In genomic region chr2:9142551-9143263, GRCh38 we compare ENCODE assay signal across 1 cellular context.
TF ChIP-seq lines count a peak whose summit lies in the region.

No MANE protein-coding gene starts in this region.

TF ChIP-seq in HepG2, 621 proteins besides CTCF, POLR2A, EP300 and RAD21 (continued from another document and continues in another):
- TF ChIP-seq TGIF2 (CRISPR knock-in tag; IDR thresholded peaks at IDR 0.05) (0 out of 2 replicates have a peak, but pooled peaks have one; percentile 17), ZNF660 (CRISPR knock-in tag; IDR thresholded peaks at IDR 0.05; ENCODE audit: borderline replicate concordance, low read depth) (no peak), ZNF235 (CRISPR knock-in tag; IDR thresholded peaks at IDR 0.05; ENCODE audit: borderline replicate concordance) (no peak; the same call in 1 of the 2 replicates), ZNF362 (CRISPR knock-in tag; IDR thresholded peaks at IDR 0.05; ENCODE audit: borderline replicate concordance) (no peak; the same call in 1 of the 2 replicates), PTBP1 (IDR thresholded peaks at IDR 0.05; ENCODE audit: low read depth, low read length, poor library complexity, severe bottlenecking) (no peak), RNF2 (conservative IDR thresholded peaks at IDR 0.05; ENCODE audit: low read depth) (no peak), ZNF138 (CRISPR knock-in tag; IDR thresholded peaks at IDR 0.05; ENCODE audit: low read depth) (no peak), HOXA3 (CRISPR knock-in tag; IDR thresholded peaks at IDR 0.05) (peak; percentile 55; the same call in 1 of the 2 replicates), MAFG (CRISPR knock-in tag; IDR thresholded peaks at IDR 0.05) (no peak), NFKB2 (CRISPR knock-in tag; IDR thresholded peaks at IDR 0.05; ENCODE audit: borderline replicate concordance) (peak; percentile 71; the same call in 1 of the 2 replicates), PRDM10 (CRISPR knock-in tag; IDR thresholded peaks at IDR 0.05; ENCODE audit: low read depth) (no peak), FOXP1 (IDR thresholded peaks at IDR 0.05) (no peak), FOXP1 (CRISPR knock-in tag; IDR thresholded peaks at IDR 0.05) (no peak), HHEX (CRISPR knock-in tag; IDR thresholded peaks at IDR 0.05) (no peak), SIN3A (IDR thresholded peaks at IDR 0.05; ENCODE audit: borderline replicate concordance, low read depth, low read length) (peak; percentile 29; the same call in 1 of the 2 replicates), PHF8 (CRISPR knock-in tag; IDR thresholded peaks at IDR 0.05) (peak; percentile 58), SKI (IDR thresholded peaks at IDR 0.05; ENCODE audit: partially characterized antibody) (peak; percentile 6), MTF1 (CRISPR knock-in tag; IDR thresholded peaks at IDR 0.05) (no peak), KDM4B (CRISPR knock-in tag; IDR thresholded peaks at IDR 0.05) (peak; percentile 63; the same call in 1 of the 2 replicates), NFRKB (IDR thresholded peaks at IDR 0.05) (no peak), JUND (CRISPR knock-in tag; IDR thresholded peaks at IDR 0.05) (no peak), TOPORS (CRISPR knock-in tag; IDR thresholded peaks at IDR 0.05) (0 out of 2 replicates have a peak, but pooled peaks have one; percentile 52), MATR3 (CRISPR knock-in tag; IDR thresholded peaks at IDR 0.05) (no peak), ZNF598 (CRISPR knock-in tag; IDR thresholded peaks at IDR 0.05; ENCODE audit: borderline replicate concordance) (peak; percentile 27; the same call in 1 of the 2 replicates), NONO (IDR thresholded peaks at IDR 0.05) (no peak), NONO (CRISPR knock-in tag; conservative IDR thresholded peaks at IDR 0.05) (no peak), CCAR2 (optimal IDR thresholded peaks at IDR 0.05; ENCODE audit: low read depth, low read length) (no peak), ZNF782 (CRISPR knock-in tag; IDR thresholded peaks at IDR 0.05; ENCODE audit: borderline replicate concordance) (no peak), ZNF335 (CRISPR knock-in tag; IDR thresholded peaks at IDR 0.05) (0 out of 2 replicates have a peak, but pooled peaks have one; percentile 42), TBL1XR1 (IDR thresholded peaks at IDR 0.05; ENCODE audit: borderline replicate concordance, low read length, partially characterized antibody) (no peak), ZNF720 (CRISPR knock-in tag; IDR thresholded peaks at IDR 0.05) (no peak), ZNF605 (CRISPR knock-in tag; IDR thresholded peaks at IDR 0.05) (no peak), ZNF460 (CRISPR knock-in tag; IDR thresholded peaks at IDR 0.05; ENCODE audit: borderline replicate concordance) (no peak; the same call in 1 of the 2 replicates), PLRG1 (conservative IDR thresholded peaks at IDR 0.05) (no peak), NR2F2 (IDR thresholded peaks at IDR 0.05; ENCODE audit: borderline replicate concordance, low read depth) (no peak), ZNF772 (CRISPR knock-in tag; IDR thresholded peaks at IDR 0.05) (no peak; the same call in 1 of the 2 replicates), SMARCC2 (IDR thresholded peaks at IDR 0.05) (no peak), ZSCAN9 (CRISPR knock-in tag; IDR thresholded peaks at IDR 0.05; ENCODE audit: borderline replicate concordance) (peak; percentile 74; the same call in 1 of the 2 replicates), ZNF496 (CRISPR knock-in tag; IDR thresholded peaks at IDR 0.05; ENCODE audit: insufficient replicate concordance) (no peak), KLF15 (CRISPR knock-in tag; IDR thresholded peaks at IDR 0.05; ENCODE audit: borderline replicate concordance) (peak; percentile 71; the same call in 1 of the 2 replicates)
- TF ChIP-seq, protein P1, sequence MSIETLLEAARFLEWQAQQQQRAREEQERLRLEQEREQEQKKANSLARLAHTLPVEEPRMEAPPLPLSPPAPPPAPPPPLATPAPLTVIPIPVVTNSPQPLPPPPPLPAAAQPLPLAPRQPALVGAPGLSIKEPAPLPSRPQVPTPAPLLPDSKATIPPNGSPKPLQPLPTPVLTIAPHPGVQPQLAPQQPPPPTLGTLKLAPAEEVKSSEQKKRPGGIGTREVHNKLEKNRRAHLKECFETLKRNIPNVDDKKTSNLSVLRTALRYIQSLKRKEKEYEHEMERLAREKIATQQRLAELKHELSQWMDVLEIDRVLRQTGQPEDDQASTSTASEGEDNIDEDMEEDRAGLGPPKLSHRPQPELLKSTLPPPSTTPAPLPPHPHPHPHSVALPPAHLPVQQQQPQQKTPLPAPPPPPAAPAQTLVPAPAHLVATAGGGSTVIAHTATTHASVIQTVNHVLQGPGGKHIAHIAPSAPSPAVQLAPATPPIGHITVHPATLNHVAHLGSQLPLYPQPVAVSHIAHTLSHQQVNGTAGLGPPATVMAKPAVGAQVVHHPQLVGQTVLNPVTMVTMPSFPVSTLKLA (IDR thresholded peaks at IDR 0.05) = no peak
- TF ChIP-seq, protein P2, sequence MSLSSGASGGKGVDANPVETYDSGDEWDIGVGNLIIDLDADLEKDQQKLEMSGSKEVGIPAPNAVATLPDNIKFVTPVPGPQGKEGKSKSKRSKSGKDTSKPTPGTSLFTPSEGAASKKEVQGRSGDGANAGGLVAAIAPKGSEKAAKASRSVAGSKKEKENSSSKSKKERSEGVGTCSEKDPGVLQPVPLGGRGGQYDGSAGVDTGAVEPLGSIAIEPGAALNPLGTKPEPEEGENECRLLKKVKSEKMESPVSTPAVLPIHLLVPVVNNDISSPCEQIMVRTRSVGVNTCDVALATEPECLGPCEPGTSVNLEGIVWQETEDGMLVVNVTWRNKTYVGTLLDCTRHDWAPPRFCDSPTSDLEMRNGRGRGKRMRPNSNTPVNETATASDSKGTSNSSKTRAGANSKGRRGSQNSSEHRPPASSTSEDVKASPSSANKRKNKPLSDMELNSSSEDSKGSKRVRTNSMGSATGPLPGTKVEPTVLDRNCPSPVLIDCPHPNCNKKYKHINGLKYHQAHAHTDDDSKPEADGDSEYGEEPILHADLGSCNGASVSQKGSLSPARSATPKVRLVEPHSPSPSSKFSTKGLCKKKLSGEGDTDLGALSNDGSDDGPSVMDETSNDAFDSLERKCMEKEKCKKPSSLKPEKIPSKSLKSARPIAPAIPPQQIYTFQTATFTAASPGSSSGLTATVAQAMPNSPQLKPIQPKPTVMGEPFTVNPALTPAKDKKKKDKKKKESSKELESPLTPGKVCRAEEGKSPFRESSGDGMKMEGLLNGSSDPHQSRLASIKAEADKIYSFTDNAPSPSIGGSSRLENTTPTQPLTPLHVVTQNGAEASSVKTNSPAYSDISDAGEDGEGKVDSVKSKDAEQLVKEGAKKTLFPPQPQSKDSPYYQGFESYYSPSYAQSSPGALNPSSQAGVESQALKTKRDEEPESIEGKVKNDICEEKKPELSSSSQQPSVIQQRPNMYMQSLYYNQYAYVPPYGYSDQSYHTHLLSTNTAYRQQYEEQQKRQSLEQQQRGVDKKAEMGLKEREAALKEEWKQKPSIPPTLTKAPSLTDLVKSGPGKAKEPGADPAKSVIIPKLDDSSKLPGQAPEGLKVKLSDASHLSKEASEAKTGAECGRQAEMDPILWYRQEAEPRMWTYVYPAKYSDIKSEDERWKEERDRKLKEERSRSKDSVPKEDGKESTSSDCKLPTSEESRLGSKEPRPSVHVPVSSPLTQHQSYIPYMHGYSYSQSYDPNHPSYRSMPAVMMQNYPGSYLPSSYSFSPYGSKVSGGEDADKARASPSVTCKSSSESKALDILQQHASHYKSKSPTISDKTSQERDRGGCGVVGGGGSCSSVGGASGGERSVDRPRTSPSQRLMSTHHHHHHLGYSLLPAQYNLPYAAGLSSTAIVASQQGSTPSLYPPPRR (CRISPR knock-in tag; IDR thresholded peaks at IDR 0.05; ENCODE audit: borderline replicate concordance) = no peak
- TF ChIP-seq, protein P3, sequence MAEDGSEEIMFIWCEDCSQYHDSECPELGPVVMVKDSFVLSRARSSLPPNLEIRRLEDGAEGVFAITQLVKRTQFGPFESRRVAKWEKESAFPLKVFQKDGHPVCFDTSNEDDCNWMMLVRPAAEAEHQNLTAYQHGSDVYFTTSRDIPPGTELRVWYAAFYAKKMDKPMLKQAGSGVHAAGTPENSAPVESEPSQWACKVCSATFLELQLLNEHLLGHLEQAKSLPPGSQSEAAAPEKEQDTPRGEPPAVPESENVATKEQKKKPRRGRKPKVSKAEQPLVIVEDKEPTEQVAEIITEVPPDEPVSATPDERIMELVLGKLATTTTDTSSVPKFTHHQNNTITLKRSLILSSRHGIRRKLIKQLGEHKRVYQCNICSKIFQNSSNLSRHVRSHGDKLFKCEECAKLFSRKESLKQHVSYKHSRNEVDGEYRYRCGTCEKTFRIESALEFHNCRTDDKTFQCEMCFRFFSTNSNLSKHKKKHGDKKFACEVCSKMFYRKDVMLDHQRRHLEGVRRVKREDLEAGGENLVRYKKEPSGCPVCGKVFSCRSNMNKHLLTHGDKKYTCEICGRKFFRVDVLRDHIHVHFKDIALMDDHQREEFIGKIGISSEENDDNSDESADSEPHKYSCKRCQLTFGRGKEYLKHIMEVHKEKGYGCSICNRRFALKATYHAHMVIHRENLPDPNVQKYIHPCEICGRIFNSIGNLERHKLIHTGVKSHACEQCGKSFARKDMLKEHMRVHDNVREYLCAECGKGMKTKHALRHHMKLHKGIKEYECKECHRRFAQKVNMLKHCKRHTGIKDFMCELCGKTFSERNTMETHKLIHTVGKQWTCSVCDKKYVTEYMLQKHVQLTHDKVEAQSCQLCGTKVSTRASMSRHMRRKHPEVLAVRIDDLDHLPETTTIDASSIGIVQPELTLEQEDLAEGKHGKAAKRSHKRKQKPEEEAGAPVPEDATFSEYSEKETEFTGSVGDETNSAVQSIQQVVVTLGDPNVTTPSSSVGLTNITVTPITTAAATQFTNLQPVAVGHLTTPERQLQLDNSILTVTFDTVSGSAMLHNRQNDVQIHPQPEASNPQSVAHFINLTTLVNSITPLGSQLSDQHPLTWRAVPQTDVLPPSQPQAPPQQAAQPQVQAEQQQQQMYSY (CRISPR knock-in tag; IDR thresholded peaks at IDR 0.05) = no peak
- TF ChIP-seq, protein P4, sequence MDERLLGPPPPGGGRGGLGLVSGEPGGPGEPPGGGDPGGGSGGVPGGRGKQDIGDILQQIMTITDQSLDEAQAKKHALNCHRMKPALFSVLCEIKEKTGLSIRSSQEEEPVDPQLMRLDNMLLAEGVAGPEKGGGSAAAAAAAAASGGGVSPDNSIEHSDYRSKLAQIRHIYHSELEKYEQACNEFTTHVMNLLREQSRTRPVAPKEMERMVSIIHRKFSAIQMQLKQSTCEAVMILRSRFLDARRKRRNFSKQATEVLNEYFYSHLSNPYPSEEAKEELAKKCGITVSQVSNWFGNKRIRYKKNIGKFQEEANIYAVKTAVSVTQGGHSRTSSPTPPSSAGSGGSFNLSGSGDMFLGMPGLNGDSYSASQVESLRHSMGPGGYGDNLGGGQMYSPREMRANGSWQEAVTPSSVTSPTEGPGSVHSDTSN (CRISPR knock-in tag; IDR thresholded peaks at IDR 0.05) = no peak
- TF ChIP-seq, protein P5, sequence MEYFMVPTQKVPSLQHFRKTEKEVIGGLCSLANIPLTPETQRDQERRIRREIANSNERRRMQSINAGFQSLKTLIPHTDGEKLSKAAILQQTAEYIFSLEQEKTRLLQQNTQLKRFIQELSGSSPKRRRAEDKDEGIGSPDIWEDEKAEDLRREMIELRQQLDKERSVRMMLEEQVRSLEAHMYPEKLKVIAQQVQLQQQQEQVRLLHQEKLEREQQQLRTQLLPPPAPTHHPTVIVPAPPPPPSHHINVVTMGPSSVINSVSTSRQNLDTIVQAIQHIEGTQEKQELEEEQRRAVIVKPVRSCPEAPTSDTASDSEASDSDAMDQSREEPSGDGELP (IDR thresholded peaks at IDR 0.05; ENCODE audit: borderline replicate concordance, low read depth) = no peak
